In genomic region chr6:6346427-6346826, GRCh38 we compare ENCODE assay signal across 21 cellular contexts. TPM values are rescaled to one million over a fixed set of nuclear protein-coding genes. Genes with fewer than 3 reads are reported as not detected.
DNase-seq lines count a peak whose midpoint lies in the region; ATAC-seq, FAIRE-seq and TF ChIP-seq lines count a peak whose summit lies in the region.
"Had no signal": no experiment of that assay in that cellular context is flagged by ENCODE, and none has a peak within 500 bp of the region (broad histone marks: within the 10 kb centered on the region; RNA-seq: fewer than 3 reads in every experiment).

No MANE protein-coding gene starts in this region.

- 67% methylated on average over 2 of the region's 2 CpGs for WGBS in GM12878 (ENCODE audit: insufficient coverage, insufficient replicate concordance, low lambda C conversion rate, missing lambda C conversion rate)
- 70% methylated on average over 2 of the region's 2 CpGs for WGBS in suprapubic skin

- H3K4me2 ChIP-seq in GM12878 (ENCODE audit: control insufficient read depth, insufficient read depth): no peak overlapping the region

- BruUV-seq in GM12878 (replicated peaks; lab: Mats Ljungman, UMichigan): TSS peak; percentile 31

- TF ChIP-seq CTCF in GM12878 (IDR thresholded peaks at IDR 0.05 in 2 of 3, conservative IDR thresholded peaks at IDR 0.05 in 1 of 3; ENCODE audit: control insufficient read depth in 2 of 3, extremely low read depth in 1 of 3, insufficient read depth in 1 of 3, low read depth in 3 of 3, low read length in 3 of 3): no peak
- no peak for TF ChIP-seq CTCF in suprapubic skin (IDR thresholded peaks at IDR 0.05)

- H3K36me3 ChIP-seq in GM12878 (ENCODE audit: control insufficient read depth in 2 of 2, insufficient read depth in 2 of 2, low read length in 1 of 2) (no peaks in the 10 kb centered on the region), suprapubic skin (no peaks in the 10 kb centered on the region)
- H3K36me3 ChIP-seq: BE2C had no signal

- H4K20me1 ChIP-seq in GM12878 (ENCODE audit: control insufficient read depth, insufficient read depth): no peaks in the 10 kb centered on the region

- TF ChIP-seq RAD21 in GM12878 (IDR thresholded peaks at IDR 0.05; ENCODE audit: insufficient read depth, low read depth, low read length): no peak

- SMC1A ChIA-PET in GM12878 (lab: Charles Lee; ENCODE audit: uncharacterized antibody, unreplicated experiment): interaction anchor here (6.6 kb wide), 1 partner anchor 11 kb away, joined by 53 read pairs; no protein-coding TSS in a partner anchor

- H3K9ac ChIP-seq in GM12878 (ENCODE audit: control insufficient read depth, insufficient read depth, low read length): no peak overlapping the region

- H3K79me2 ChIP-seq in GM12878 (ENCODE audit: control insufficient read depth, insufficient read depth, low read length): no peaks in the 10 kb centered on the region

- RAD21 ChIA-PET in GM12878 (lab: Charles Lee; ENCODE audit: unreplicated experiment): no interaction called here

- CTCF ChIA-PET in GM12878 (lab: Yijun Ruan, JAX): interaction anchor here (1.9 kb wide), 1 partner anchor 11 kb away, joined by 4 read pairs; no protein-coding TSS in a partner anchor
- CTCF ChIA-PET in HEK293T (lab: Yijun Ruan, JAX): no interaction called here

- TF ChIP-seq EP300 in GM12878 (IDR thresholded peaks at IDR 0.05; ENCODE audit: borderline replicate concordance in 1 of 2, control insufficient read depth in 1 of 2, low read depth in 2 of 2, low read length in 2 of 2) (no peak), suprapubic skin (IDR thresholded peaks at IDR 0.05) (no peak)

- H3K27me3 ChIP-seq in GM12878 (replicated peaks in 1 of 2; ENCODE audit: control insufficient read depth in 2 of 2, insufficient read depth in 2 of 2, low read length in 1 of 2) (no peaks in the 10 kb centered on the region), suprapubic skin (no peaks in the 10 kb centered on the region)
- H3K27me3 ChIP-seq: BE2C had no signal

- TF ChIP-seq POLR2A in GM12878 (IDR thresholded peaks at IDR 0.05; ENCODE audit: low read depth, low read length) (no peak), suprapubic skin (IDR thresholded peaks at IDR 0.05) (no peak)

- no peak for FAIRE-seq in GM12878 (lab: Jason Lieb, UNC)
- FAIRE-seq: A204.1, G401.6, GM12892, GM18507 had no signal

- H3K4me3 ChIP-seq in GM12878: no peak overlapping the region
- no peak overlapping the region for H3K4me3 ChIP-seq in suprapubic skin

- no peak for DNase-seq in Right ventricle myocardium superior
- no peak for DNase-seq in cardiac septum (ENCODE audit: low spot score)
- DNase-seq in GM12878 (ENCODE audit: low read depth, low spot score): no peak
- peak; percentile 58 for DNase-seq in myocyte (ENCODE audit: low read depth)
- DNase-seq in suprapubic skin (ENCODE audit: low spot score in 2 of 2): no peak
- no peak for DNase-seq in HEK293T (ENCODE audit: extremely low spot score)
- DNase-seq: ACHN; BE2C; C1 segment of cervical spinal cord; CD4-positive, CD25-positive, alpha-beta regulatory T cell; CD8-positive, alpha-beta memory T cell; COR-L47; GOT3; H7 had no signal

- H3K9me3 ChIP-seq in GM12878 (replicated peaks; ENCODE audit: control insufficient read depth, insufficient read depth, low read length) (no peaks in the 10 kb centered on the region; the same call in 2 of the 3 replicates), suprapubic skin (no peaks in the 10 kb centered on the region)
- H3K9me3 ChIP-seq: BE2C had no signal

- H2AFZ ChIP-seq in GM12878 (ENCODE audit: control insufficient read depth, low read depth, low read length): no peak overlapping the region

- in situ Hi-C loops in GM12878 (cut with MboI): no loop called here

- H3K4me1 ChIP-seq in GM12878 (ENCODE audit: control insufficient read depth, insufficient read depth, low read length): no peaks in the 10 kb centered on the region
- H3K4me1 ChIP-seq in suprapubic skin: no peaks in the 10 kb centered on the region
- H3K4me1 ChIP-seq: BE2C had no signal

- POLR2A ChIA-PET in GM12878 (lab: Charles Lee): interaction anchor here (0.9 kb wide), 1 partner anchor 193 kb away, joined by 6 read pairs; no protein-coding TSS in a partner anchor
- POLR2A ChIA-PET in HEK293T (lab: Yijun Ruan, JAX): no interaction called here

- intact Hi-C loops in Right ventricle myocardium superior (cut with DNase I) (no loop called here), cardiac septum (cut with DNase I) (no loop called here), GM12878 (cut with micrococcal nuclease; ENCODE audit: unreplicated experiment) (no loop called here)

- H3K27ac ChIP-seq in GM12878 (ENCODE audit: control insufficient read depth, insufficient read depth) (no peak overlapping the region), suprapubic skin (peak overlapping the region; percentile 13)

- ATAC-seq in Right ventricle myocardium superior (ENCODE audit: poor library complexity): peak; percentile 29
- no peak for ATAC-seq in GM12878
- ATAC-seq in HG03039 (IDR thresholded peaks at IDR 0.05; ENCODE audit: unreplicated experiment): no peak
- ATAC-seq: HCT116 had no signal

TF ChIP-seq in GM12878, 131 proteins besides CTCF, POLR2A, EP300 and RAD21 (continues in another document):
- no peak for TF ChIP-seq TARDBP (IDR thresholded peaks at IDR 0.05; ENCODE audit: borderline replicate concordance)
- no peak for TF ChIP-seq SUPT20H (IDR thresholded peaks at IDR 0.05; ENCODE audit: borderline replicate concordance, control insufficient read depth, low read depth, low read length)
- no peak for TF ChIP-seq IKZF1 (conservative IDR thresholded peaks at IDR 0.05)

TF ChIP-seq in HEK293T, 16 proteins besides CTCF, POLR2A, EP300 and RAD21:
- TF ChIP-seq FOXM1 (IDR thresholded peaks at IDR 0.05; ENCODE audit: borderline replicate concordance) (no peak), FOXA1 (IDR thresholded peaks at IDR 0.05) (no peak), CTBP1 (IDR thresholded peaks at IDR 0.05; ENCODE audit: borderline replicate concordance) (no peak), SUZ12 (IDR thresholded peaks at IDR 0.05) (no peak), PKNOX1 (IDR thresholded peaks at IDR 0.05) (no peak), TARDBP (IDR thresholded peaks at IDR 0.05) (no peak), ZNF384 (IDR thresholded peaks at IDR 0.05) (no peak), SP1 (IDR thresholded peaks at IDR 0.05) (no peak), ARNT (IDR thresholded peaks at IDR 0.05) (no peak), L3MBTL2 (conservative IDR thresholded peaks at IDR 0.05) (no peak), FOXK2 (IDR thresholded peaks at IDR 0.05) (no peak)

RNA-seq across cellular contexts. Expression of gene F13A1, which starts 26.0 kb away (rescaled TPM):
- total RNA-seq in Right ventricle myocardium superior (136 TPM), cardiac septum (50.9 TPM), GM12878 (2014; rRNA removed) (1.2 and 1.7 TPM in 2 replicates), GM12878 (2014; rRNA removed; fragmentation: Illumina TruSeq; extraction: Trizol) (1.5 and 1.7 TPM in 2 replicates), GM12878 (2021) (1.3 and 1.6 TPM in 2 replicates), myocyte (757 and 1,086 TPM in 2 replicates), suprapubic skin (10 to 100 TPM in 3 of 4 donors, 1 to 10 TPM in 1; 9.7 to 32.7 (median 17.2) TPM)
- 8.2 and 10.1 TPM in 2 replicates for total RNA-seq in GM12878 (2013; cell fraction: nucleolus; rRNA removed)
- polyA plus RNA-seq in GM12878 (2011; ENCODE audit: low read depth): 1.6 TPM
- polyA plus RNA-seq in GM12878 (2011; rRNA removed) (0.48 and 0.49 TPM in 2 replicates), GM12878 (2014; fragmentation: Illumina TruSeq; extraction: Trizol) (1.8 and 2.2 TPM in 2 replicates), GM12878 (2014; fragmentation: Nextera tagmentation; extraction: Ambion mirVana) (under 1 TPM; 0.49 to 0.85 TPM), GM12878 (2014; rRNA removed) (1.4 and 1.7 TPM in 2 replicates), GM12878 (2016; fragmentation: Nextera tagmentation; extraction: Ambion mirVana) (under 1 TPM; 0.55 to 0.64 TPM)
- polyA plus RNA-seq in GM12878 (2011; cell fraction: cytosol; rRNA removed): 0.22 and 0.28 TPM in 2 replicates
- 0.80 and 0.94 TPM in 2 replicates for polyA plus RNA-seq in GM12878 (2011; cell fraction: nucleus; rRNA removed)
- 1.4 and 3.3 TPM in 2 replicates for polyA plus RNA-seq in GM12878 (2012)
- 0.37 and 0.46 TPM in 2 replicates for polyA minus RNA-seq in GM12878 (2011; rRNA and poly(A)+ RNA removed)
- 0.31 TPM in 1 of 2 replicates, not detected in the other for polyA minus RNA-seq in GM12878 (2011; cell fraction: cytosol; rRNA and poly(A)+ RNA removed)
- 0.29 and 0.73 TPM in 2 replicates for polyA minus RNA-seq in GM12878 (2011; cell fraction: nucleus; rRNA and poly(A)+ RNA removed)
- polyA plus RNA-seq in myocyte (2012): 658 TPM
- total RNA-seq: HT-29 had no signal
